20 cellular contexts compared by ENCODE assay signal in the genomic region with DNA sequence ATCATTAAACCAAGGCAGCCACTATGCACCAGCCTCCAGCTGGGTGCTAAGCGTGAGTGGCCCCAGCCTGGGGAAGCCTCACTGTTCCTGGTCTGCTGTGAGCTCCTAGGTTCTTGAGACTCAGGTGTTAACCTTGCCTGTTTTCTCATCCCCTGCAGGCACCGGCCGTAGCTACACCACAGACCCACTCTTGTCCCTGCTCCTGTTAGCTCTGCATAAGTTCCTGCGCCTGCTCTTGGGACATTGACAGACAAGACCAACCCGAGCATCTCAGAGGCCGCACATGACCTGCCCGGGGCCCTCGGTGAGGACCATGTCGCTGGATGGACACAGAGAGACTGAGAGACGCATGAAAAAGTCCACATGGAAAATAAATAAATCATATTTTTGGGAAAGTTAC. TPM values are rescaled to one million over a fixed set of nuclear protein-coding genes. Genes with fewer than 3 reads are reported as not detected.
DNase-seq lines count a peak whose midpoint lies in the region; ATAC-seq, FAIRE-seq and TF ChIP-seq lines count a peak whose summit lies in the region.
"Had no signal": no experiment of that assay in that cellular context is flagged by ENCODE, and none has a peak within 500 bp of the region (broad histone marks: within the 10 kb centered on the region; RNA-seq: fewer than 3 reads in every experiment).

No MANE protein-coding gene starts in this region.

- H3K79me2 ChIP-seq in trophoblast cell (ENCODE audit: control insufficient read depth, insufficient read depth, low read length, poor library complexity) = no peaks in the 10 kb centered on the region

- H3K27ac ChIP-seq in pancreas = no peak overlapping the region
- no peak overlapping the region for H3K27ac ChIP-seq in aorta (ENCODE audit: low read depth in 1 of 2, low read length in 2 of 2)
- no peak overlapping the region for H3K27ac ChIP-seq in trophoblast cell (ENCODE audit: low read depth, low read length)

- H3K14ac ChIP-seq in trophoblast cell (ENCODE audit: low read length) = no peak overlapping the region

- no peaks in the 10 kb centered on the region for H3K36me3 ChIP-seq in pancreas
- no peaks in the 10 kb centered on the region for H3K36me3 ChIP-seq in aorta (ENCODE audit: control insufficient read depth in 1 of 2, insufficient read depth in 2 of 2, low read length in 1 of 2)
- H3K36me3 ChIP-seq in trophoblast cell (ENCODE audit: control insufficient read depth in 1 of 2, insufficient read depth in 2 of 2, low read length in 2 of 2) = no peaks in the 10 kb centered on the region

- H2BK120ac ChIP-seq in trophoblast cell (ENCODE audit: insufficient read depth, low read length, poor library complexity) = no peak overlapping the region

- no peak overlapping the region for H3K4me2 ChIP-seq in trophoblast cell (ENCODE audit: low read length)

- no peaks in the 10 kb centered on the region for H3K9me3 ChIP-seq in pancreas
- peaks cover 8% of the 10 kb centered on the region for H3K9me3 ChIP-seq in aorta (ENCODE audit: control insufficient read depth, low read length)
- H3K9me3 ChIP-seq in trophoblast cell (ENCODE audit: insufficient read depth, low read depth, low read length) = peaks cover 13% of the 10 kb centered on the region

- 24 to 33% methylated on average over 10 of the region's 10 CpGs for WGBS in pancreas, 2 donors
- 75 to 77% methylated on average over 10 of the region's 10 CpGs for WGBS in aorta, 2 donors
- no CpG with 5 or more reads among the region's 10 CpGs for WGBS in trophoblast cell (ENCODE audit: extremely low coverage, insufficient coverage, insufficient read length)

- no peaks in the 10 kb centered on the region for H3K79me1 ChIP-seq in trophoblast cell (ENCODE audit: low read length)

- H2BK5ac ChIP-seq in trophoblast cell (ENCODE audit: low read depth, low read length, poor library complexity) = no peak overlapping the region

- H3K27me3 ChIP-seq in pancreas (no peaks in the 10 kb centered on the region), aorta (ENCODE audit: control insufficient read depth in 1 of 2, insufficient read depth in 2 of 2, low read length in 1 of 2) (no peaks in the 10 kb centered on the region), trophoblast cell (ENCODE audit: insufficient read depth, low read length) (no peaks in the 10 kb centered on the region)

- H3K36me3 Mint-ChIP-seq in activated T-cell treated with anti-CD3 and anti-CD28 coated beads, Interleukin-2, amount 50 U/mL, for 24 hours (ENCODE audit: low read depth) = no peaks in the 10 kb centered on the region
- no peaks in the 10 kb centered on the region for H3K36me3 Mint-ChIP-seq in activated T-cell treated with anti-CD3 and anti-CD28 coated beads, Interleukin-2, amount 50 U/mL, for 4 hours (ENCODE audit: insufficient read depth)
- H3K36me3 Mint-ChIP-seq: CD14-positive monocyte; CD8-positive, alpha-beta T cell had no signal

- H2AK5ac ChIP-seq in trophoblast cell (ENCODE audit: low read length) = no peak overlapping the region

- no peak overlapping the region for H2BK12ac ChIP-seq in trophoblast cell (ENCODE audit: low read length)

- peaks cover 15% of the 10 kb centered on the region for H3K4me1 Mint-ChIP-seq in activated T-cell treated with anti-CD3 and anti-CD28 coated beads, Interleukin-2, amount 50 U/mL, for 24 hours (ENCODE audit: low read depth)
- peaks cover 7% of the 10 kb centered on the region for H3K4me1 Mint-ChIP-seq in activated T-cell treated with anti-CD3 and anti-CD28 coated beads, Interleukin-2, amount 50 U/mL, for 4 hours (ENCODE audit: low read depth)
- H3K4me1 Mint-ChIP-seq: CD14-positive monocyte had no signal

- no peak overlapping the region for H4K8ac ChIP-seq in trophoblast cell (ENCODE audit: low read depth, low read length)

- no peak overlapping the region for H3K23ac ChIP-seq in trophoblast cell (ENCODE audit: low read length)

- no peak overlapping the region for H3K4ac ChIP-seq in trophoblast cell (ENCODE audit: low read depth, low read length)

- H3K4me1 ChIP-seq in pancreas (no peaks in the 10 kb centered on the region), aorta (ENCODE audit: control insufficient read depth in 1 of 2, insufficient read depth in 2 of 2, low read length in 2 of 2) (no peaks in the 10 kb centered on the region), trophoblast cell (ENCODE audit: control insufficient read depth in 1 of 2, insufficient read depth in 2 of 2, low read length in 2 of 2) (no peaks in the 10 kb centered on the region)

- ATAC-seq in activated T-cell treated with anti-CD3 and anti-CD28 coated beads, Interleukin-2, amount 50 U/mL, for 4 hours = no peak
- peak; percentile 46 to 82 (median 60) for ATAC-seq in pancreas
- no peak for ATAC-seq in GM21526 (IDR thresholded peaks at IDR 0.05; ENCODE audit: low FRiP score, unreplicated experiment)
- no peak for ATAC-seq in aorta (ENCODE audit: low FRiP score)
- ATAC-seq: CD8-positive, alpha-beta T cell had no signal

- intact Hi-C loops in pancreas (cut with DNase I) (no loop called here), aorta (cut with DNase I) (no loop called here)

- H3K4me3 ChIP-seq in pancreas = no peak overlapping the region
- H3K4me3 ChIP-seq in aorta (ENCODE audit: low read length in 2 of 2) = no peak overlapping the region
- H3K4me3 ChIP-seq in trophoblast cell (ENCODE audit: low read depth, low read length) = no peak overlapping the region

- H4K12ac ChIP-seq in trophoblast cell (ENCODE audit: low read depth, low read length) = no peak overlapping the region

- no peak for FAIRE-seq in pancreas (lab: Jason Lieb, UNC)
- FAIRE-seq: A204.1, GM18507, H1 had no signal

- peaks cover 46% of the 10 kb centered on the region for H3K27me3 Mint-ChIP-seq in activated T-cell treated with anti-CD3 and anti-CD28 coated beads, Interleukin-2, amount 50 U/mL, for 24 hours
- H3K27me3 Mint-ChIP-seq in activated T-cell treated with anti-CD3 and anti-CD28 coated beads, Interleukin-2, amount 50 U/mL, for 4 hours (ENCODE audit: low read depth) = peaks cover 33% of the 10 kb centered on the region

- H4K91ac ChIP-seq in trophoblast cell (ENCODE audit: low read depth, low read length) = no peak overlapping the region

- no peak overlapping the region for H3K9ac ChIP-seq in trophoblast cell (ENCODE audit: low read length)

- H3K18ac ChIP-seq in trophoblast cell (ENCODE audit: low read length) = no peak overlapping the region

- no peak for TF ChIP-seq CTCF in pancreas (IDR thresholded peaks at IDR 0.05)

- no peak overlapping the region for H3K27ac Mint-ChIP-seq in activated T-cell treated with anti-CD3 and anti-CD28 coated beads, Interleukin-2, amount 50 U/mL, for 24 hours
- H3K27ac Mint-ChIP-seq: CD14-positive monocyte; CD8-positive, alpha-beta T cell; HFFc6 had no signal

- peak; percentile 17 for DNase-seq in activated T-cell treated with anti-CD3 and anti-CD28 coated beads, Interleukin-2, amount 50 U/mL, for 24 hours
- DNase-seq in activated T-cell treated with anti-CD3 and anti-CD28 coated beads, Interleukin-2, amount 50 U/mL, for 4 hours = no peak
- peak; percentile 5 for DNase-seq in HK-2 (ENCODE audit: unreplicated experiment)
- DNase-seq in iPS-NIHi11 (ENCODE audit: low spot score) = peak; percentile 10
- DNase-seq in pancreas = peak in 1 of 6 donors; percentile 24
- DNase-seq in aorta = no peak
- DNase-seq in trophoblast cell = no peak
- DNase-seq: CD8-positive, alpha-beta T cell; COR-L47; HCEC 1CT; HFFc6; IMR-90; KG1 had no signal

- H2AFZ ChIP-seq in trophoblast cell (ENCODE audit: insufficient read depth, low read length, poor library complexity) = no peak overlapping the region

- peaks cover 9% of the 10 kb centered on the region for H3K9me3 Mint-ChIP-seq in activated T-cell treated with anti-CD3 and anti-CD28 coated beads, Interleukin-2, amount 50 U/mL, for 24 hours
- peaks cover 11% of the 10 kb centered on the region for H3K9me3 Mint-ChIP-seq in activated T-cell treated with anti-CD3 and anti-CD28 coated beads, Interleukin-2, amount 50 U/mL, for 4 hours

- no peak overlapping the region for H3K4me3 Mint-ChIP-seq in activated T-cell treated with anti-CD3 and anti-CD28 coated beads, Interleukin-2, amount 50 U/mL, for 24 hours
- no peak overlapping the region for H3K4me3 Mint-ChIP-seq in activated T-cell treated with anti-CD3 and anti-CD28 coated beads, Interleukin-2, amount 50 U/mL, for 4 hours
- H3K4me3 Mint-ChIP-seq: CD14-positive monocyte; CD8-positive, alpha-beta T cell; HFFc6 had no signal

RNA-seq across cellular contexts. Expression of gene VSTM2B, which starts 37.9 kb away (rescaled TPM):
- total RNA-seq in activated T-cell treated with anti-CD3 and anti-CD28 coated beads, Interleukin-2, amount 50 U/mL, for 4 hours = not detected
- total RNA-seq in pancreas = not detected
- under 1 TPM in 1 of 2 donors, not detected in 1; 0.05 TPM for polyA plus RNA-seq in pancreas
- total RNA-seq in aorta = not detected
- not detected for polyA plus RNA-seq in aorta
- polyA plus RNA-seq in trophoblast cell (2013) = 0.57 and 0.62 TPM in 2 replicates
- total RNA-seq: CD8-positive, alpha-beta T cell; Daoy; HFFc6; IMR-90 had no signal
- polyA plus RNA-seq: BJ, CD14-positive monocyte, IMR-90 had no signal

RNA-seq across cellular contexts. Expression of gene POP4, which starts 42.4 kb away (rescaled TPM):
- 100 to 1,000 TPM; 160 to 173 (median 168) TPM for total RNA-seq in activated T-cell treated with anti-CD3 and anti-CD28 coated beads, Interleukin-2, amount 50 U/mL, for 4 hours
- total RNA-seq in pancreas = 10 to 100 TPM; 14.3 to 32.3 (median 23.1) TPM
- 10 to 100 TPM; 26.3 to 50.3 TPM for polyA plus RNA-seq in pancreas
- total RNA-seq in aorta = 10 to 100 TPM; 34.2 to 39.2 TPM
- polyA plus RNA-seq in aorta = 10 to 100 TPM; 66.1 to 72.5 TPM
- polyA plus RNA-seq in trophoblast cell (2013) = 76.3 and 81.4 TPM in 2 replicates

Comparison
In these comparisons a context has a peak if more than half of its experiments do, and no peak if none do; other contexts are left out.
1. DNase-seq: peak in activated T-cell treated with anti-CD3 and anti-CD28 coated beads, Interleukin-2, amount 50 U/mL, for 24 hours (single experiment), HK-2 (single experiment) and iPS-NIHi11 (single experiment); none in activated T-cell treated with anti-CD3 and anti-CD28 coated beads, Interleukin-2, amount 50 U/mL, for 4 hours (single experiment), aorta (0 of 2) and trophoblast cell (0 of 2).
2. ATAC-seq: peak in pancreas (4 of 4); none in activated T-cell treated with anti-CD3 and anti-CD28 coated beads, Interleukin-2, amount 50 U/mL, for 4 hours (0 of 2), GM21526 (single experiment) and aorta (single experiment).
3. RNA of gene POP4, which starts 42.4 kb away (total RNA-seq): 160 to 173 TPM in activated T-cell treated with anti-CD3 and anti-CD28 coated beads, Interleukin-2, amount 50 U/mL, for 4 hours; 34.2 to 39.2 TPM in aorta and 14.3 to 32.3 TPM in pancreas; every median in the first group is over 4 times any median in the second.